ENCODE assay signal across 13 cellular contexts in the genomic region with DNA sequence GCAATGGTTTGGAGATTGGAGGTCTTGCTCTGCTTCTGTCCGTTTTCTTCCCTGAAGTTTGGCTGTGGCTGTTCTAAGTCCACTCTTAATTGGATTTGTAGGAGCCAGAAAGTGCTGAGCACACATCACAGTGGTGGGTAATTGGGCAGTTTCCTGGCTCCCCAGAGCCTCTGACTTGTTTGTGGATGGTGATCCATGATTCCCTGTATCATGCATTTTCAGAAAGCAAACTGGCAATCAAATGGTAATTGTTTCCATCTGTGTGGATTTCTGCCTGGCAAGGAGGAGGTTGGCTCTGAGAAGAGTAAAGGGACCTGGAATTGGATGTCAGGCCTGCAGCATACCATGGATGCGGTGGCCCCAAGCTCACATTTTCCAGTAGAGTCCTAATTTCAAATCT.
"Had no signal": no experiment of that assay in that cellular context is flagged by ENCODE, and none has a peak within 500 bp of the region (broad histone marks: within the 10 kb centered on the region; RNA-seq: fewer than 3 reads in every experiment).

No MANE protein-coding gene starts in this region.

- DNase-seq: activated CD4-positive, alpha-beta T cell treated with anti-CD3 and anti-CD28 coated beads for 1 hour; activated CD4-positive, alpha-beta T cell treated with anti-CD3 and anti-CD28 coated beads, Interleukin-2, amount 50 U/mL, for 4 hours; activated naive CD4-positive, alpha-beta T cell; activated T-cell treated with anti-CD3 and anti-CD28 coated beads for 4 hours; dermis blood vessel endothelial cell; effector memory CD8-positive, alpha-beta T cell; left colon; lower lobe of right lung; midbrain; ovary; stimulated activated CD4-positive, alpha-beta T cell treated with anti-CD3 and anti-CD28 coated beads, Interleukin-12 subunit alpha, Interleukin-12 subunit beta, amount 100 ng/mL, for 4 hours had no signal

- ATAC-seq: effector memory CD8-positive, alpha-beta T cell; gastroesophageal sphincter; left colon; lower lobe of right lung; stimulated activated effector memory CD8-positive, alpha-beta T cell treated with anti-CD3 and anti-CD28 coated beads, Interleukin-12 subunit alpha, Interleukin-12 subunit beta, amount 100 ng/mL, for 72 hours had no signal
